ENCODE assay signal across 12 cellular contexts in genomic region chr1:220149742-220150141, GRCh38. TPM values are rescaled to one million over a fixed set of nuclear protein-coding genes. Genes with fewer than 3 reads are reported as not detected.
DNase-seq lines count a peak whose midpoint lies in the region; ATAC-seq and TF ChIP-seq lines count a peak whose summit lies in the region.
"Had no signal": no experiment of that assay in that cellular context is flagged by ENCODE, and none has a peak within 500 bp of the region (broad histone marks: within the 10 kb centered on the region; RNA-seq: fewer than 3 reads in every experiment).

No MANE protein-coding gene starts in this region.

- H3K4me3 ChIP-seq in left ventricle myocardium inferior (no peak overlapping the region), right cardiac atrium (ENCODE audit: low read length) (no peak overlapping the region)
- H3K4me3 ChIP-seq: thoracic aorta had no signal

- ATAC-seq in right cardiac atrium: no peak
- ATAC-seq in HG02884 (IDR thresholded peaks at IDR 0.05; ENCODE audit: unreplicated experiment): peak; percentile 75
- no peak for ATAC-seq in GM21367 (IDR thresholded peaks at IDR 0.05; ENCODE audit: unreplicated experiment)
- ATAC-seq: SK-N-SH treated with all-trans-retinoic acid at 6 μM for 48 hours had no signal

- intact Hi-C loops in left ventricle myocardium inferior (cut with micrococcal nuclease): no loop called here
- intact Hi-C loops in right cardiac atrium (cut with DNase I): no loop called here

- DNase-seq in left ventricle myocardium inferior: no peak
- DNase-seq in right cardiac atrium: no peak
- no peak for DNase-seq in NCI-H2029 treated with DMSO at 0.1 percent for 48 hours (lab: John Stamatoyannopoulos, UW)
- no peak for DNase-seq in amygdala (lab: John Stamatoyannopoulos, UW)
- no peak for DNase-seq in HUDEP-2 (lab: John Stamatoyannopoulos, UW; ENCODE audit: unreplicated experiment in 76 of 76)
- DNase-seq: GOT3, posterior cingulate gyrus had no signal

- H3K9me3 ChIP-seq in left ventricle myocardium inferior (replicated peaks) (no peaks in the 10 kb centered on the region), right cardiac atrium (ENCODE audit: control insufficient read depth, low read length) (no peaks in the 10 kb centered on the region)
- H3K9me3 ChIP-seq: thoracic aorta had no signal

- H3K4me1 ChIP-seq in left ventricle myocardium inferior (peaks cover 31% of the 10 kb centered on the region), right cardiac atrium (ENCODE audit: control insufficient read depth, insufficient read depth, low read length) (peaks cover 5% of the 10 kb centered on the region)

- H3K27ac ChIP-seq in left ventricle myocardium inferior (replicated peaks) (peak overlapping the region; percentile 4), right cardiac atrium (ENCODE audit: low read length) (no peak overlapping the region), VCaP (peak overlapping the region; percentile 18)

- H3K36me3 ChIP-seq in left ventricle myocardium inferior: peaks cover 62% of the 10 kb centered on the region

- WGBS in right cardiac atrium: 89% methylated on average over 1 of the region's 1 CpG

- H3K27me3 ChIP-seq in left ventricle myocardium inferior (ENCODE audit: low read depth) (no peaks in the 10 kb centered on the region), right cardiac atrium (ENCODE audit: control insufficient read depth, insufficient read depth) (no peaks in the 10 kb centered on the region)

- TF ChIP-seq CTCF in left ventricle myocardium inferior (IDR thresholded peaks at IDR 0.05; ENCODE audit: borderline replicate concordance) (no peak), VCaP (conservative IDR thresholded peaks at IDR 0.05) (no peak)

RNA-seq across cellular contexts. Expression of gene IARS2, which starts 55.8 kb away (rescaled TPM):
- 77.5 TPM for total RNA-seq in left ventricle myocardium inferior
- 10 to 100 TPM; 56.1 to 64.5 (median 61.3) TPM for total RNA-seq in right cardiac atrium
- polyA plus RNA-seq in right cardiac atrium: 43.3 TPM
